In the genomic region with DNA sequence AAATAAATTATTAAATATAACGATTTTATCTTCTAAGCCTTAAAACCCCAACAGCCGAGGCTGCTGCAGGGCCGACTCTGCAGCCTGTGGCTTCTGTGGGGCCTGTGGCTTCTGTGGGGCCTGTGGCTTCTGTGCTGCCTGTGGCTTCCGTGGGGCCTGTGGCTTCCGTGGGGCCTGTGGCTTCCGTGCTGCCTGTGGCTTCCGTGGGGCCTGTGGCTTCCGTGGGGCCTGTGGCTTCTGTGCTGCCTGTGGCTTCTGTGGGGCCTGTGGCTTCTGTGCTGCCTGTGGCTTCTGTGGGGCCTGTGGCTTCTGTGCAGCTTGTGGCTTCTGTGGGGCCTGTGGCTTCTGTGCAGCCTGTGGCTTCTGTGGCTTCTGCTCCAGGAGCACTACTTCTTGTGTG, we compare ENCODE assay signal across 15 cellular contexts. TPM values are rescaled to one million over a fixed set of nuclear protein-coding genes. Genes with fewer than 3 reads are reported as not detected.
"Had no signal": no experiment of that assay in that cellular context is flagged by ENCODE, and none has a peak within 500 bp of the region (broad histone marks: within the 10 kb centered on the region; RNA-seq: fewer than 3 reads in every experiment).

No MANE protein-coding gene starts in this region.

RNA-seq across cellular contexts. Expression of a gene that starts 47.7 kb away (rescaled TPM):
- total RNA-seq: cardiac septum, left lobe of liver had no signal

RNA-seq across cellular contexts. Expression of a gene that starts 54.1 kb away (rescaled TPM):
- total RNA-seq: activated CD8-positive, alpha-beta T cell treated with anti-CD3 and anti-CD28 coated beads for 36 hours; activated naive CD8-positive, alpha-beta T cell treated with anti-CD3 and anti-CD28 coated beads for 36 hours; activated T-helper 1 cell treated with anti-CD3 and anti-CD28 coated beads, Interleukin-12 subunit alpha, Interleukin-12 subunit beta, Interleukin-2, Interleukin-4 antibody, amounts not matched to agents 30 ng/mL and 10 ng/mL and 1 ng/mL, durations not matched to agents 14 hours and 24 hours and 36 hours; cardiac septum; cerebellum; esophagus muscularis mucosa; heart left ventricle; left lobe of liver; naive thymus-derived CD8-positive, alpha-beta T cell; neural crest cell; occipital lobe; psoas muscle; sigmoid colon; uterus had no signal
- polyA plus RNA-seq: heart left ventricle; naive thymus-derived CD8-positive, alpha-beta T cell; psoas muscle; small intestine had no signal
